In the genomic region with DNA sequence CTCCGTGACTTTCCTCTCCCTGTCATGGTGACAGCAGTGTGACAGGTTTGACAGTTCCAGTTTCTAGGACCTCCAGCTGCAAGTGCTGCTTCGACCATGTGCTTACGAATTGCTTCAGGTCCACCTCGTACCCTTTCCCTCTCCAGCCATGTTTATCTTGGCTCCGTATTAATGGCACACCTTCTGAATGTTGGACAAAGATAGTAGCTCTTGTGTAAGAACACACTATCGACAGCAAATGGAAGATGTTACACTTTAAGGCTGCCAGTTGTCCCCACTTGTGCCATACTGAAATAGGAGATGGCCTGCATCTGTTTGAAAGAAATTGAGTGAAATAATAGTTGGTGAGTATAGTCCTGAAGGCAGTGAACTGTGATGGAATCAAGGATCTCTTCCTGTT, we compare ENCODE assay signal across 21 cellular contexts.
DNase-seq lines count a peak whose midpoint lies in the region; ATAC-seq, FAIRE-seq and TF ChIP-seq lines count a peak whose summit lies in the region.
"Had no signal": no experiment of that assay in that cellular context is flagged by ENCODE, and none has a peak within 500 bp of the region (broad histone marks: within the 10 kb centered on the region; RNA-seq: fewer than 3 reads in every experiment).

No MANE protein-coding gene starts in this region.

- POLR2A ChIA-PET in HepG2 (lab: Yijun Ruan, JAX): no interaction called here

- H3K4me1 ChIP-seq in liver (ENCODE audit: control insufficient read depth in 4 of 4, insufficient read depth in 4 of 4, low read length in 3 of 4): peaks cover 5 to 17% (median 10%) of the 10 kb centered on the region in 4 donors
- no peaks in the 10 kb centered on the region for H3K4me1 ChIP-seq in HepG2 (ENCODE audit: insufficient read depth, low read length)
- peaks cover 3 to 6% of the 10 kb centered on the region in 2 donors for H3K4me1 ChIP-seq in gastrocnemius medialis
- H3K4me1 ChIP-seq in Peyer's patch: no peaks in the 10 kb centered on the region
- H3K4me1 ChIP-seq: Caco-2, HAP-1 had no signal

- H3K27me3 ChIP-seq in liver (ENCODE audit: control insufficient read depth in 4 of 4, insufficient read depth in 4 of 4, low read length in 3 of 4): no peaks in the 10 kb centered on the region
- no peaks in the 10 kb centered on the region for H3K27me3 ChIP-seq in HepG2 (ENCODE audit: control insufficient read depth in 1 of 2, insufficient read depth in 2 of 2, low read length in 2 of 2)
- no peaks in the 10 kb centered on the region for H3K27me3 ChIP-seq in gastrocnemius medialis
- no peaks in the 10 kb centered on the region for H3K27me3 ChIP-seq in Peyer's patch
- H3K27me3 ChIP-seq: BLaER1 had no signal

- no peak for FAIRE-seq in HepG2 (lab: Jason Lieb, UNC)
- FAIRE-seq: A204.1, G401.6, GM12892, H54 had no signal

- H3K9ac ChIP-seq in liver (ENCODE audit: low read depth in 1 of 2, low read length in 2 of 2) (no peak overlapping the region), HepG2 (ENCODE audit: insufficient read depth, low read depth, low read length) (no peak overlapping the region)
- H3K9ac ChIP-seq: BLaER1 had no signal

- TF ChIP-seq EP300 in HepG2 (IDR thresholded peaks at IDR 0.05; ENCODE audit: low read depth in 2 of 2, low read length in 2 of 2) (no peak), HepG2 (CRISPR knock-in tag; IDR thresholded peaks at IDR 0.05; ENCODE audit: borderline replicate concordance) (no peak)

- ATAC-seq in HepG2 (no peak), gastrocnemius medialis (peak; percentile 70 to 92)
- ATAC-seq: CD8-positive, alpha-beta T cell had no signal

- H3K79me2 ChIP-seq in HepG2 (ENCODE audit: insufficient read depth, low read length): no peaks in the 10 kb centered on the region

- CTCF ChIA-PET in HepG2 (lab: Yijun Ruan, JAX; ENCODE audit: low intra/inter-chr PET ratio, low total read pairs): no interaction called here

- no TSS peak for BruUV-seq in HepG2 (replicated peaks; lab: Mats Ljungman, UMichigan)

- no peak overlapping the region for H3K4me2 ChIP-seq in HepG2 (ENCODE audit: low read depth, low read length)
- H3K4me2 ChIP-seq: BLaER1 had no signal

- H3K4me3 ChIP-seq in liver (ENCODE audit: low read depth in 1 of 3, low read length in 3 of 3) (no peak overlapping the region), HepG2 (replicated peaks in 1 of 3; ENCODE audit: insufficient read depth in 1 of 3, low read depth in 2 of 3, low read length in 3 of 3) (no peak overlapping the region), gastrocnemius medialis (no peak overlapping the region), Peyer's patch (no peak overlapping the region)
- H3K4me3 ChIP-seq: BLaER1, HAP-1 had no signal

- H3K36me3 ChIP-seq in liver (ENCODE audit: control insufficient read depth in 4 of 4, insufficient read depth in 3 of 4, low read depth in 1 of 4, low read length in 3 of 4) (no peaks in the 10 kb centered on the region), HepG2 (replicated peaks in 1 of 2; ENCODE audit: control insufficient read depth in 1 of 2, insufficient read depth in 2 of 2, low read length in 2 of 2) (no peaks in the 10 kb centered on the region), gastrocnemius medialis (no peaks in the 10 kb centered on the region), Peyer's patch (no peaks in the 10 kb centered on the region)
- H3K36me3 ChIP-seq: HAP-1 had no signal

- WGBS in liver: 49% methylated on average over 6 of the region's 6 CpGs
- WGBS in HepG2 (ENCODE audit: low lambda C conversion rate): 19% methylated on average over 6 of the region's 6 CpGs

- H3K9me3 ChIP-seq in liver (ENCODE audit: control insufficient read depth in 4 of 4, low read length in 3 of 4) (no peaks in the 10 kb centered on the region), HepG2 (ENCODE audit: low read length) (peaks cover 2% of the 10 kb centered on the region; the same call in 1 of the 2 replicates), gastrocnemius medialis (no peaks in the 10 kb centered on the region), Peyer's patch (no peaks in the 10 kb centered on the region)
- H3K9me3 ChIP-seq: BLaER1, Caco-2, HAP-1 had no signal

- H2AFZ ChIP-seq in HepG2 (ENCODE audit: low read length): no peak overlapping the region

- TF ChIP-seq POLR2A in HepG2 (IDR thresholded peaks at IDR 0.05; ENCODE audit: insufficient read depth in 1 of 2, low read depth in 2 of 2, low read length in 2 of 2): no peak
- TF ChIP-seq POLR2A in gastrocnemius medialis (IDR thresholded peaks at IDR 0.05): no peak
- TF ChIP-seq POLR2A in Peyer's patch (IDR thresholded peaks at IDR 0.05): no peak

- in situ Hi-C loops in HepG2 (cut with HindIII; ENCODE audit: extremely low pct_ligation_motif_present, low pct_unique_long_range_greater_than_20kb): no loop called here
- in situ Hi-C loops in gastrocnemius medialis (cut with MboI; ENCODE audit: low sequenced_read_pairs in 4 of 4): no loop called here

- intact Hi-C loops in HepG2 (cut with micrococcal nuclease; ENCODE audit: unreplicated experiment) (no loop called here), gastrocnemius medialis (cut with DNase I; ENCODE audit: low total_unique reads) (loop anchor here (5.0 kb wide), 2 partner anchors 65 to 155 kb away; no protein-coding TSS in a partner anchor)

- DNase-seq in NCI-H2029 treated with DMSO at 0.1 percent for 48 hours (lab: John Stamatoyannopoulos, UW) (peak; percentile 13), NCI-H2029 (lab: John Stamatoyannopoulos, UW) (no peak), HepG2 (ENCODE audit: low spot score) (no peak), gastrocnemius medialis (peak; percentile 6 to 30), Peyer's patch (no peak)
- DNase-seq: Caco-2; CD4-positive, CD25-positive, alpha-beta regulatory T cell; CD8-positive, alpha-beta T cell; DMS153; DND-41; GOT3; HFFc6 had no signal

- H3K27ac ChIP-seq in liver (ENCODE audit: low read depth in 1 of 2, low read length in 2 of 2) (no peak overlapping the region), HepG2 (ENCODE audit: extremely low read length, insufficient read depth, low read length) (no peak overlapping the region), gastrocnemius medialis (no peak overlapping the region), Peyer's patch (no peak overlapping the region)
- H3K27ac ChIP-seq: 22Rv1, BLaER1, C4-2B had no signal

- no peak for TF ChIP-seq CTCF in liver (IDR thresholded peaks at IDR 0.05; ENCODE audit: low read depth, low read length, missing input control)
- no peak for TF ChIP-seq CTCF in HepG2 (CRISPR knock-in tag; IDR thresholded peaks at IDR 0.05)
- no peak for TF ChIP-seq CTCF in gastrocnemius medialis (IDR thresholded peaks at IDR 0.05 in 4 of 5, conservative IDR thresholded peaks at IDR 0.05 in 1 of 5)
- TF ChIP-seq CTCF in Peyer's patch (IDR thresholded peaks at IDR 0.05): no peak

- TF ChIP-seq RAD21 in liver (IDR thresholded peaks at IDR 0.05) (peak in 1 of 2 donors; percentile 54), HepG2 (CRISPR knock-in tag; IDR thresholded peaks at IDR 0.05) (no peak)

- H4K20me1 ChIP-seq in HepG2 (ENCODE audit: insufficient read depth, low read length): no peaks in the 10 kb centered on the region
- H4K20me1 ChIP-seq: BLaER1 had no signal

TF ChIP-seq in liver, 16 proteins besides CTCF, POLR2A, EP300 and RAD21:
- TF ChIP-seq HNF4A (conservative IDR thresholded peaks at IDR 0.05): peak; percentile 52 to 68
- peak; percentile 93 for TF ChIP-seq FOXA2 (IDR thresholded peaks at IDR 0.05)
- TF ChIP-seq, protein P1, sequence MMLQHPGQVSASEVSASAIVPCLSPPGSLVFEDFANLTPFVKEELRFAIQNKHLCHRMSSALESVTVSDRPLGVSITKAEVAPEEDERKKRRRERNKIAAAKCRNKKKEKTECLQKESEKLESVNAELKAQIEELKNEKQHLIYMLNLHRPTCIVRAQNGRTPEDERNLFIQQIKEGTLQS (IDR thresholded peaks at IDR 0.05): no peak
- peak; percentile 43 to 77 for TF ChIP-seq RXRA (IDR thresholded peaks at IDR 0.05)
- TF ChIP-seq EGR1 (IDR thresholded peaks at IDR 0.05; ENCODE audit: low read depth in 2 of 2): no peak
- TF ChIP-seq FOXA1 (IDR thresholded peaks at IDR 0.05): peak; percentile 88
TF ChIP-seq in liver: peak in this region for 4.

TF ChIP-seq in HepG2, 621 proteins besides CTCF, POLR2A, EP300 and RAD21:
- TF ChIP-seq ZNF256 (CRISPR knock-in tag; conservative IDR thresholded peaks at IDR 0.05): no peak

Comparison
In these comparisons a context has a peak if more than half of its experiments do, and no peak if none do; other contexts are left out.
1. DNase-seq: peak in NCI-H2029 treated with DMSO at 0.1 percent for 48 hours (single experiment) and gastrocnemius medialis (2 of 2); none in NCI-H2029 (single experiment), HepG2 (single experiment) and Peyer's patch (0 of 3).